In the genomic region with DNA sequence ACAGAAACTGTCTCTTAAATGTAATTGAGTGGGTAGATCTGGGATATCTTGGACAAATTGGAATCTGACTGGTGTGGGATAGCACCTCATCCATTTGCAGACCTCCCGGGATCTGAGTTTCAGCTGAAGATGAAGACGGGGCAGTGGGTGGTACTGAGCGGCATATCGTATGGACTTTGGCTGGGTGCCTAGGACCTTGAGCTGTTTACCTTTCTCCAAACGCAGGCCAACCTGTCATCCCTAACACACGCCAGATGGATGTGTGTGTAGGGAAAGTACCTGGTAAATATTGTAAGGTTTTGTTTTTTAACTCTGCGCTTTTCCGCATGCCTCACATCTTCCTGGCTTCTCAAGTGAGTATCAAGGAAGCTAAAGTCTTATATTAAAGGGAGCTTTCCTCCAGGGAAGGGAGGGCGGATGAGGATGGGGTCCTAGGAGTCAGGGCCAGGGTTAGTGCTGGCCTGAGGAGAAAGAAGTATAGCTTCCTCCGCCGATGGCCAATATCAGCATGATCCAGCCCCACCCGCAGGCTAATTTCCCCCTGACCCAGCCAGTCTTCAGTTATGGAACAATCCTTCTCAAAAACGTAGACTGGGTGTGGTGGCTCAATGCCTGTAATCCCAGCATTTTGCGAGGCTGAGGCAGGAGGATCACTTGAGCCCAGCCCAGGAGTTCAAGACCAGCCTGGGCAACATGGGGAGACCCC, we compare ENCODE assay signal across 1 cellular context.
TF ChIP-seq lines count a peak whose summit lies in the region.

No MANE protein-coding gene starts in this region.

TF ChIP-seq in HepG2, 621 proteins besides CTCF, POLR2A, EP300 and RAD21 (continued from another document and continues in another):
- TF ChIP-seq, protein P1, sequence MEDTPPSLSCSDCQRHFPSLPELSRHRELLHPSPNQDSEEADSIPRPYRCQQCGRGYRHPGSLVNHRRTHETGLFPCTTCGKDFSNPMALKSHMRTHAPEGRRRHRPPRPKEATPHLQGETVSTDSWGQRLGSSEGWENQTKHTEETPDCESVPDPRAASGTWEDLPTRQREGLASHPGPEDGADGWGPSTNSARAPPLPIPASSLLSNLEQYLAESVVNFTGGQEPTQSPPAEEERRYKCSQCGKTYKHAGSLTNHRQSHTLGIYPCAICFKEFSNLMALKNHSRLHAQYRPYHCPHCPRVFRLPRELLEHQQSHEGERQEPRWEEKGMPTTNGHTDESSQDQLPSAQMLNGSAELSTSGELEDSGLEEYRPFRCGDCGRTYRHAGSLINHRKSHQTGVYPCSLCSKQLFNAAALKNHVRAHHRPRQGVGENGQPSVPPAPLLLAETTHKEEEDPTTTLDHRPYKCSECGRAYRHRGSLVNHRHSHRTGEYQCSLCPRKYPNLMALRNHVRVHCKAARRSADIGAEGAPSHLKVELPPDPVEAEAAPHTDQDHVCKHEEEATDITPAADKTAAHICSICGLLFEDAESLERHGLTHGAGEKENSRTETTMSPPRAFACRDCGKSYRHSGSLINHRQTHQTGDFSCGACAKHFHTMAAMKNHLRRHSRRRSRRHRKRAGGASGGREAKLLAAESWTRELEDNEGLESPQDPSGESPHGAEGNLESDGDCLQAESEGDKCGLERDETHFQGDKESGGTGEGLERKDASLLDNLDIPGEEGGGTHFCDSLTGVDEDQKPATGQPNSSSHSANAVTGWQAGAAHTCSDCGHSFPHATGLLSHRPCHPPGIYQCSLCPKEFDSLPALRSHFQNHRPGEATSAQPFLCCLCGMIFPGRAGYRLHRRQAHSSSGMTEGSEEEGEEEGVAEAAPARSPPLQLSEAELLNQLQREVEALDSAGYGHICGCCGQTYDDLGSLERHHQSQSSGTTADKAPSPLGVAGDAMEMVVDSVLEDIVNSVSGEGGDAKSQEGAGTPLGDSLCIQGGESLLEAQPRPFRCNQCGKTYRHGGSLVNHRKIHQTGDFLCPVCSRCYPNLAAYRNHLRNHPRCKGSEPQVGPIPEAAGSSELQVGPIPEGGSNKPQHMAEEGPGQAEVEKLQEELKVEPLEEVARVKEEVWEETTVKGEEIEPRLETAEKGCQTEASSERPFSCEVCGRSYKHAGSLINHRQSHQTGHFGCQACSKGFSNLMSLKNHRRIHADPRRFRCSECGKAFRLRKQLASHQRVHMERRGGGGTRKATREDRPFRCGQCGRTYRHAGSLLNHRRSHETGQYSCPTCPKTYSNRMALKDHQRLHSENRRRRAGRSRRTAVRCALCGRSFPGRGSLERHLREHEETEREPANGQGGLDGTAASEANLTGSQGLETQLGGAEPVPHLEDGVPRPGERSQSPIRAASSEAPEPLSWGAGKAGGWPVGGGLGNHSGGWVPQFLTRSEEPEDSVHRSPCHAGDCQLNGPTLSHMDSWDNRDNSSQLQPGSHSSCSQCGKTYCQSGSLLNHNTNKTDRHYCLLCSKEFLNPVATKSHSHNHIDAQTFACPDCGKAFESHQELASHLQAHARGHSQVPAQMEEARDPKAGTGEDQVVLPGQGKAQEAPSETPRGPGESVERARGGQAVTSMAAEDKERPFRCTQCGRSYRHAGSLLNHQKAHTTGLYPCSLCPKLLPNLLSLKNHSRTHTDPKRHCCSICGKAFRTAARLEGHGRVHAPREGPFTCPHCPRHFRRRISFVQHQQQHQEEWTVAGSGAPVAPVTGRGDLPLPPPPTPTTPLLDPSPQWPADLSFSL (CRISPR knock-in tag; IDR thresholded peaks at IDR 0.05), result no peak
- TF ChIP-seq ASH2L (IDR thresholded peaks at IDR 0.05; ENCODE audit: insufficient read length, low read depth, low read length) (no peak), FOXA1 (IDR thresholded peaks at IDR 0.05) (0 out of 2 replicates have a peak, but pooled peaks have one; percentile 16), FOXA1 (CRISPR knock-in tag; IDR thresholded peaks at IDR 0.05) (peak; percentile 92), PRMT3 (CRISPR knock-in tag; IDR thresholded peaks at IDR 0.05; ENCODE audit: borderline replicate concordance, low read depth) (no peak), TARDBP (CRISPR knock-in tag; IDR thresholded peaks at IDR 0.05) (peak; percentile 29; the same call in 1 of the 2 replicates), ZNF335 (CRISPR knock-in tag; IDR thresholded peaks at IDR 0.05) (no peak), MIER2 (CRISPR knock-in tag; IDR thresholded peaks at IDR 0.05) (no peak), MXD1 (CRISPR knock-in tag; IDR thresholded peaks at IDR 0.05) (no peak), MTF1 (CRISPR knock-in tag; IDR thresholded peaks at IDR 0.05) (no peak), ZNF264 (CRISPR knock-in tag; IDR thresholded peaks at IDR 0.05) (no peak), ZSCAN21 (CRISPR knock-in tag; IDR thresholded peaks at IDR 0.05; ENCODE audit: borderline replicate concordance) (no peak), DPF2 (CRISPR knock-in tag; IDR thresholded peaks at IDR 0.05; ENCODE audit: borderline replicate concordance, low read depth) (peak; percentile 58; the same call in 1 of the 2 replicates), ZNF616 (CRISPR knock-in tag; IDR thresholded peaks at IDR 0.05; ENCODE audit: low read depth) (no peak), ZNF878 (CRISPR knock-in tag; IDR thresholded peaks at IDR 0.05) (no peak), NFKBIZ (CRISPR knock-in tag; IDR thresholded peaks at IDR 0.05) (no peak), MXI1 (IDR thresholded peaks at IDR 0.05; ENCODE audit: borderline replicate concordance, low read depth, low read length) (peak; percentile 43; the same call in 1 of the 3 replicates), ZNF710 (CRISPR knock-in tag; IDR thresholded peaks at IDR 0.05; ENCODE audit: borderline replicate concordance) (peak; percentile 25; the same call in 1 of the 2 replicates), ZNF816 (CRISPR knock-in tag; IDR thresholded peaks at IDR 0.05; ENCODE audit: borderline replicate concordance) (no peak), ZBTB42 (CRISPR knock-in tag; IDR thresholded peaks at IDR 0.05) (no peak), ZNF12 (CRISPR knock-in tag; IDR thresholded peaks at IDR 0.05) (no peak), STAG1 (CRISPR knock-in tag; IDR thresholded peaks at IDR 0.05) (no peak), AGO1 (IDR thresholded peaks at IDR 0.05; ENCODE audit: low read depth, low read length, poor library complexity, severe bottlenecking) (no peak), ATRX (CRISPR knock-in tag; IDR thresholded peaks at IDR 0.05; ENCODE audit: borderline replicate concordance) (no peak), ZNF557 (CRISPR knock-in tag; IDR thresholded peaks at IDR 0.05) (no peak), SMAD3 (CRISPR knock-in tag; IDR thresholded peaks at IDR 0.05) (no peak), DRAP1 (CRISPR knock-in tag; IDR thresholded peaks at IDR 0.05) (no peak), CBFB (CRISPR knock-in tag; IDR thresholded peaks at IDR 0.05) (no peak), ZNF382 (CRISPR knock-in tag; IDR thresholded peaks at IDR 0.05; ENCODE audit: borderline replicate concordance) (no peak), HMGXB4 (CRISPR knock-in tag; IDR thresholded peaks at IDR 0.05; ENCODE audit: borderline replicate concordance in 1 of 2, low read depth in 1 of 2) (no peak), SMC3 (IDR thresholded peaks at IDR 0.05; ENCODE audit: low read length) (no peak)
- TF ChIP-seq, protein P2, sequence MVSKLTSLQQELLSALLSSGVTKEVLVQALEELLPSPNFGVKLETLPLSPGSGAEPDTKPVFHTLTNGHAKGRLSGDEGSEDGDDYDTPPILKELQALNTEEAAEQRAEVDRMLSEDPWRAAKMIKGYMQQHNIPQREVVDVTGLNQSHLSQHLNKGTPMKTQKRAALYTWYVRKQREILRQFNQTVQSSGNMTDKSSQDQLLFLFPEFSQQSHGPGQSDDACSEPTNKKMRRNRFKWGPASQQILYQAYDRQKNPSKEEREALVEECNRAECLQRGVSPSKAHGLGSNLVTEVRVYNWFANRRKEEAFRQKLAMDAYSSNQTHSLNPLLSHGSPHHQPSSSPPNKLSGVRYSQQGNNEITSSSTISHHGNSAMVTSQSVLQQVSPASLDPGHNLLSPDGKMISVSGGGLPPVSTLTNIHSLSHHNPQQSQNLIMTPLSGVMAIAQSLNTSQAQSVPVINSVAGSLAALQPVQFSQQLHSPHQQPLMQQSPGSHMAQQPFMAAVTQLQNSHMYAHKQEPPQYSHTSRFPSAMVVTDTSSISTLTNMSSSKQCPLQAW (CRISPR knock-in tag; IDR thresholded peaks at IDR 0.05), result no peak
- TF ChIP-seq, protein P3, sequence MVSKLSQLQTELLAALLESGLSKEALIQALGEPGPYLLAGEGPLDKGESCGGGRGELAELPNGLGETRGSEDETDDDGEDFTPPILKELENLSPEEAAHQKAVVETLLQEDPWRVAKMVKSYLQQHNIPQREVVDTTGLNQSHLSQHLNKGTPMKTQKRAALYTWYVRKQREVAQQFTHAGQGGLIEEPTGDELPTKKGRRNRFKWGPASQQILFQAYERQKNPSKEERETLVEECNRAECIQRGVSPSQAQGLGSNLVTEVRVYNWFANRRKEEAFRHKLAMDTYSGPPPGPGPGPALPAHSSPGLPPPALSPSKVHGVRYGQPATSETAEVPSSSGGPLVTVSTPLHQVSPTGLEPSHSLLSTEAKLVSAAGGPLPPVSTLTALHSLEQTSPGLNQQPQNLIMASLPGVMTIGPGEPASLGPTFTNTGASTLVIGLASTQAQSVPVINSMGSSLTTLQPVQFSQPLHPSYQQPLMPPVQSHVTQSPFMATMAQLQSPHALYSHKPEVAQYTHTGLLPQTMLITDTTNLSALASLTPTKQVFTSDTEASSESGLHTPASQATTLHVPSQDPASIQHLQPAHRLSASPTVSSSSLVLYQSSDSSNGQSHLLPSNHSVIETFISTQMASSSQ (IDR thresholded peaks at IDR 0.05; ENCODE audit: low read depth), result no peak
- TF ChIP-seq, protein P3 (CRISPR knock-in tag; IDR thresholded peaks at IDR 0.05; ENCODE audit: borderline replicate concordance), result no peak
- TF ChIP-seq, protein P4, sequence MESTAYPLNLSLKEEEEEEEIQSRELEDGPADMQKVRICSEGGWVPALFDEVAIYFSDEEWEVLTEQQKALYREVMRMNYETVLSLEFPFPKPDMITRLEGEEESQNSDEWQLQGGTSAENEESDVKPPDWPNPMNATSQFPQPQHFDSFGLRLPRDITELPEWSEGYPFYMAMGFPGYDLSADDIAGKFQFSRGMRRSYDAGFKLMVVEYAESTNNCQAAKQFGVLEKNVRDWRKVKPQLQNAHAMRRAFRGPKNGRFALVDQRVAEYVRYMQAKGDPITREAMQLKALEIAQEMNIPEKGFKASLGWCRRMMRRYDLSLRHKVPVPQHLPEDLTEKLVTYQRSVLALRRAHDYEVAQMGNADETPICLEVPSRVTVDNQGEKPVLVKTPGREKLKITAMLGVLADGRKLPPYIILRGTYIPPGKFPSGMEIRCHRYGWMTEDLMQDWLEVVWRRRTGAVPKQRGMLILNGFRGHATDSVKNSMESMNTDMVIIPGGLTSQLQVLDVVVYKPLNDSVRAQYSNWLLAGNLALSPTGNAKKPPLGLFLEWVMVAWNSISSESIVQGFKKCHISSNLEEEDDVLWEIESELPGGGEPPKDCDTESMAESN (CRISPR knock-in tag; conservative IDR thresholded peaks at IDR 0.05), result no peak
- TF ChIP-seq, protein P5, sequence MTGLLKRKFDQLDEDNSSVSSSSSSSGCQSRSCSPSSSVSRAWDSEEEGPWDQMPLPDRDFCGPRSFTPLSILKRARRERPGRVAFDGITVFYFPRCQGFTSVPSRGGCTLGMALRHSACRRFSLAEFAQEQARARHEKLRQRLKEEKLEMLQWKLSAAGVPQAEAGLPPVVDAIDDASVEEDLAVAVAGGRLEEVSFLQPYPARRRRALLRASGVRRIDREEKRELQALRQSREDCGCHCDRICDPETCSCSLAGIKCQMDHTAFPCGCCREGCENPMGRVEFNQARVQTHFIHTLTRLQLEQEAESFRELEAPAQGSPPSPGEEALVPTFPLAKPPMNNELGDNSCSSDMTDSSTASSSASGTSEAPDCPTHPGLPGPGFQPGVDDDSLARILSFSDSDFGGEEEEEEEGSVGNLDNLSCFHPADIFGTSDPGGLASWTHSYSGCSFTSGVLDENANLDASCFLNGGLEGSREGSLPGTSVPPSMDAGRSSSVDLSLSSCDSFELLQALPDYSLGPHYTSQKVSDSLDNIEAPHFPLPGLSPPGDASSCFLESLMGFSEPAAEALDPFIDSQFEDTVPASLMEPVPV (CRISPR knock-in tag; IDR thresholded peaks at IDR 0.05), result no peak
